8 cellular contexts compared by ENCODE assay signal in the genomic region with DNA sequence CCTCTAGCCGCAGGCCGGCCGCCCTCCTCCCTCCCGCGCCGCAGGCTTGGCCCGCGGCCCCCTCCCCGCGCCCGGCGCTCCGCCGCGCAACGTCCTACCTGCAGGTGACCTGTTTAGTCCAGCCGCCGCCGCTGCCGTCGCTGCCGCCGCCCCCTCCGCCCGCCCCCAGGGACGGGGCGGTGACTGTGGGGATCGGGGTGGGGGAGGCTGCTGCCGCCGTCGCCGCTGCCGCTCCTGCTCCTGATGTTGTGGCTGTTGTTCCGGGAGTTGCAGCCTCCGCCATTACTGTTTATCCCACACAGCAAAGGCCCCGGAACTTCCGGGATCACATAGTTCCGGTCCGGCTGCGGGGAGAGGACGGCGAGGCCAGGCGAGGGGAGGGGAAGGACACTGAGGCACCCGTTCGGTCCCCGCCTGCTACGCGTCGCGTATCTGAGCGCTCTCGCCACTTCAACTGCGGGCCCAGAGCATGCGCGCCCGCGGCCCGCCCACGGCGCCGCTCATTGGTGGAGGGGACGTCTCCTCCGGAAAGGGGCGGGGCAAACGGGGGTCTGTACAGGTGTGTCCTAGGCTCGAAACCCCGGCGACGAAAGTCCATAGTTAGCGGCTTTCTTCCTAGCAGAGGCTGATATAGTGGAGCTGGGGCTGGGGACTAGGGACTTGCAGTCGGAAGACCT. TPM values are rescaled to one million over a fixed set of nuclear protein-coding genes. Genes with fewer than 3 reads are reported as not detected.
DNase-seq lines count a peak whose midpoint lies in the region; ATAC-seq lines count a peak whose summit lies in the region.

A gene with protein sequence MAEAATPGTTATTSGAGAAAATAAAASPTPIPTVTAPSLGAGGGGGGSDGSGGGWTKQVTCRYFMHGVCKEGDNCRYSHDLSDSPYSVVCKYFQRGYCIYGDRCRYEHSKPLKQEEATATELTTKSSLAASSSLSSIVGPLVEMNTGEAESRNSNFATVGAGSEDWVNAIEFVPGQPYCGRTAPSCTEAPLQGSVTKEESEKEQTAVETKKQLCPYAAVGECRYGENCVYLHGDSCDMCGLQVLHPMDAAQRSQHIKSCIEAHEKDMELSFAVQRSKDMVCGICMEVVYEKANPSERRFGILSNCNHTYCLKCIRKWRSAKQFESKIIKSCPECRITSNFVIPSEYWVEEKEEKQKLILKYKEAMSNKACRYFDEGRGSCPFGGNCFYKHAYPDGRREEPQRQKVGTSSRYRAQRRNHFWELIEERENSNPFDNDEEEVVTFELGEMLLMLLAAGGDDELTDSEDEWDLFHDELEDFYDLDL (minus strand): TSS at position 444 of the 677 bp plus-strand sequence. CDS start 161 bp downstream, at position 283.

- H3K9ac ChIP-seq in BLaER1 = peak within 1 kb of the TSS; percentile 87

- H3K4me2 ChIP-seq in BLaER1 = peak within 1 kb of the TSS; percentile 90

- peak within 1 kb of the TSS; percentile 89 for H3K27ac ChIP-seq in BLaER1

- peak; percentile 100 for DNase-seq in NCI-H69 (lab: John Stamatoyannopoulos, UW)
- peak; percentile 92 for DNase-seq in activated CD4-positive, alpha-beta T cell treated with anti-CD3 and anti-CD28 coated beads, Interleukin-2, amount 50 U/mL, for 1 hour
- DNase-seq in dedifferentiated amniotic fluid mesenchymal stem cell (ENCODE audit: extremely low spot score) = peak; percentile 92
- peak; percentile 97 for DNase-seq in left lobe of liver (ENCODE audit: low spot score)
- DNase-seq in stimulated activated CD4-positive, alpha-beta T cell treated with anti-CD3 and anti-CD28 coated beads, Interleukin-2, amount 100 ng/mL, for 4 hours (ENCODE audit: low read depth) = peak; percentile 93

- H3K4me1 ChIP-seq in BLaER1 = peaks cover 22% of the 10 kb centered on the region

- peaks cover 45% of the 10 kb centered on the region for H4K20me1 ChIP-seq in BLaER1

- 0 out of 2 replicates have a peak, but pooled peaks cover 7% of the 10 kb centered on the region for H3K36me3 ChIP-seq in BLaER1

- H3K4me3 ChIP-seq in BLaER1 = peak within 1 kb of the TSS; percentile 88

- no peaks in the 10 kb centered on the region for H3K9me3 ChIP-seq in BLaER1

- peak; percentile 92 for ATAC-seq in GM19328 (IDR thresholded peaks at IDR 0.05; ENCODE audit: unreplicated experiment)
- peak; percentile 90 for ATAC-seq in HG03520 (IDR thresholded peaks at IDR 0.05; ENCODE audit: unreplicated experiment)
- ATAC-seq in left lobe of liver = peak; percentile 95

- H3K27me3 ChIP-seq in BLaER1 = no peaks in the 10 kb centered on the region

RNA-seq across cellular contexts. Expression of the gene that starts here (rescaled TPM):
- 39.6 TPM for total RNA-seq in left lobe of liver

Comparison
In these comparisons a context has a peak if more than half of its experiments do, and no peak if none do; other contexts are left out.
1. Peak in every context shown above with its lines: DNase-seq, ATAC-seq, H3K4me3 ChIP-seq and H3K27ac ChIP-seq.